8 cellular contexts compared by ENCODE assay signal in genomic region chr9:10899509-10899908, GRCh38.
"Had no signal": no experiment of that assay in that cellular context is flagged by ENCODE, and none has a peak within 500 bp of the region (broad histone marks: within the 10 kb centered on the region; RNA-seq: fewer than 3 reads in every experiment).

No MANE protein-coding gene starts in this region.

- ATAC-seq: GM12878 had no signal

- DNase-seq: GDM1, GF-D8 had no signal

- H3K4me3 ChIP-seq: GM12878 had no signal

- FAIRE-seq: G401.6, GM12878, GM12891, GM12892, GM18507, GM19239 had no signal
